ENCODE assay signal across 11 cellular contexts in genomic region chr10:119299531-119299930, GRCh38.
DNase-seq lines count a peak whose midpoint lies in the region; ATAC-seq and TF ChIP-seq lines count a peak whose summit lies in the region.
"Had no signal": no experiment of that assay in that cellular context is flagged by ENCODE, and none has a peak within 500 bp of the region (broad histone marks: within the 10 kb centered on the region; RNA-seq: fewer than 3 reads in every experiment).

No MANE protein-coding gene starts in this region.

- ATAC-seq in activated CD4-positive, alpha-beta T cell treated with anti-CD3 and anti-CD28 coated beads for 36 hours = peak; percentile 25
- no peak for ATAC-seq in stimulated activated naive CD8-positive, alpha-beta T cell treated with anti-CD3 and anti-CD28 coated beads, Interleukin-15, amount 100 ng/mL, for 72 hours
- no peak for ATAC-seq in HG03280 (IDR thresholded peaks at IDR 0.05; ENCODE audit: unreplicated experiment)
- ATAC-seq: activated naive CD4-positive, alpha-beta T cell treated with anti-CD3 and anti-CD28 coated beads, Interleukin-2, amount 50 U/mL, for 72 hours had no signal

- no peak for TF ChIP-seq POLR2A in sigmoid colon (IDR thresholded peaks at IDR 0.05)

- H2AFZ ChIP-seq in MM.1S (ENCODE audit: low read length) = no peak overlapping the region

- H3K9me2 ChIP-seq in MM.1S (replicated peaks; ENCODE audit: insufficient read depth, low read length) = no peaks in the 10 kb centered on the region

- H3K36me3 ChIP-seq in MM.1S (replicated peaks; ENCODE audit: insufficient read depth, low read length) (no peaks in the 10 kb centered on the region), sigmoid colon (no peaks in the 10 kb centered on the region)

- peak; percentile 25 for TF ChIP-seq CTCF in MM.1S (IDR thresholded peaks at IDR 0.05; ENCODE audit: low read length)
- peak; percentile 10 for TF ChIP-seq CTCF in choroid plexus epithelial cell (conservative IDR thresholded peaks at IDR 0.05; ENCODE audit: low read depth, low read length)
- no peak for TF ChIP-seq CTCF in sigmoid colon (IDR thresholded peaks at IDR 0.05)

- no peaks in the 10 kb centered on the region for H3K79me2 ChIP-seq in MM.1S (ENCODE audit: low read length)

- H3K9me3 ChIP-seq in MM.1S (replicated peaks; ENCODE audit: insufficient read depth, low read length) (no peaks in the 10 kb centered on the region), sigmoid colon (no peaks in the 10 kb centered on the region)

- H3K27me3 ChIP-seq in MM.1S (replicated peaks; ENCODE audit: insufficient read depth, low read length) (no peaks in the 10 kb centered on the region), sigmoid colon (no peaks in the 10 kb centered on the region)
- H3K27me3 ChIP-seq: upper lobe of left lung had no signal

- intact Hi-C loops in activated CD4-positive, alpha-beta T cell treated with anti-CD3 and anti-CD28 coated beads for 36 hours (cut with DNase I, micrococcal nuclease) = no loop called here
- intact Hi-C loops in sigmoid colon (cut with DNase I) = no loop called here

- H3K27ac ChIP-seq in MM.1S (ENCODE audit: low read length) = no peak overlapping the region
- peak overlapping the region in 3 of 4 donors; percentile 56 to 92 (median 79) for H3K27ac ChIP-seq in sigmoid colon

- peaks cover 17% of the 10 kb centered on the region for H3K36me3 Mint-ChIP-seq in activated CD4-positive, alpha-beta T cell treated with anti-CD3 and anti-CD28 coated beads for 36 hours (ENCODE audit: low read depth)

- no peaks in the 10 kb centered on the region for H3F3A ChIP-seq in MM.1S (ENCODE audit: insufficient read depth, low read length)

- peaks cover 5% of the 10 kb centered on the region for H3K9me3 Mint-ChIP-seq in activated CD4-positive, alpha-beta T cell treated with anti-CD3 and anti-CD28 coated beads for 36 hours (ENCODE audit: low read depth)
- H3K9me3 Mint-ChIP-seq in stimulated activated naive CD8-positive, alpha-beta T cell treated with anti-CD3 and anti-CD28 coated beads, Interleukin-15, amount 100 ng/mL, for 72 hours = peaks cover 10 to 23% of the 10 kb centered on the region in 2 donors

- CTCF ChIA-PET in activated CD4-positive, alpha-beta T cell treated with anti-CD3 and anti-CD28 coated beads for 36 hours (lab: Charles Lee) = interaction anchor here (0.6 kb wide), 1 partner anchor 12 kb away, joined by 3 read pairs; no protein-coding TSS in a partner anchor

- H4K20me1 ChIP-seq in MM.1S (ENCODE audit: insufficient read depth, low read length) = no peaks in the 10 kb centered on the region

- POLR2A ChIA-PET in activated CD4-positive, alpha-beta T cell treated with anti-CD3 and anti-CD28 coated beads for 36 hours (lab: Charles Lee) = no interaction called here

- H3K4me1 Mint-ChIP-seq in activated CD4-positive, alpha-beta T cell treated with anti-CD3 and anti-CD28 coated beads for 36 hours = peaks cover 59% of the 10 kb centered on the region
- peaks cover 61% of the 10 kb centered on the region for H3K4me1 Mint-ChIP-seq in stimulated activated naive CD8-positive, alpha-beta T cell treated with anti-CD3 and anti-CD28 coated beads, Interleukin-15, amount 100 ng/mL, for 72 hours

- no peak for TF ChIP-seq EP300 in sigmoid colon (IDR thresholded peaks at IDR 0.05)

- no peak for DNase-seq in activated CD4-positive, alpha-beta T cell treated with anti-CD3 and anti-CD28 coated beads for 36 hours
- no peak for DNase-seq in activated CD4-positive, alpha-beta T cell treated with anti-CD3 and anti-CD28 coated beads, Interleukin-2, amount 50 U/mL, for 4 hours
- DNase-seq in MM.1S = peak; percentile 45
- peak; percentile 40 for DNase-seq in choroid plexus epithelial cell (ENCODE audit: low read depth)
- DNase-seq in sigmoid colon = no peak
- no peak for DNase-seq in stimulated activated naive CD8-positive, alpha-beta T cell treated with anti-CD3 and anti-CD28 coated beads, Interleukin-15, amount 100 ng/mL, for 72 hours
- DNase-seq in stimulated activated CD4-positive, alpha-beta T cell treated with anti-CD3 and anti-CD28 coated beads, Interleukin-2, amount 100 ng/mL, for 24 hours = no peak
- DNase-seq: stimulated activated CD4-positive, alpha-beta T cell treated with anti-CD3 and anti-CD28 coated beads, Interleukin-4, amount 100 ng/mL, for 4 hours; upper lobe of left lung had no signal

- H3K4me3 Mint-ChIP-seq in activated CD4-positive, alpha-beta T cell treated with anti-CD3 and anti-CD28 coated beads for 36 hours = no peak overlapping the region
- H3K4me3 Mint-ChIP-seq in stimulated activated naive CD8-positive, alpha-beta T cell treated with anti-CD3 and anti-CD28 coated beads, Interleukin-15, amount 100 ng/mL, for 72 hours = no peak overlapping the region

- H3K4me1 ChIP-seq in MM.1S (ENCODE audit: low read length) (peaks cover 6% of the 10 kb centered on the region), sigmoid colon (peaks cover 0 to 73% (median 60%) of the 10 kb centered on the region in 4 donors)

- no peak overlapping the region for H3K9ac ChIP-seq in MM.1S (ENCODE audit: low read length)

- H3K4me2 ChIP-seq in MM.1S (ENCODE audit: low read depth, low read length) = no peak overlapping the region

- WGBS in sigmoid colon, 2 donors = 69 to 72% methylated on average over 3 of the region's 3 CpGs

- H3K27me3 Mint-ChIP-seq in activated CD4-positive, alpha-beta T cell treated with anti-CD3 and anti-CD28 coated beads for 36 hours = no peaks in the 10 kb centered on the region
- no peaks in the 10 kb centered on the region for H3K27me3 Mint-ChIP-seq in stimulated activated naive CD8-positive, alpha-beta T cell treated with anti-CD3 and anti-CD28 coated beads, Interleukin-15, amount 100 ng/mL, for 72 hours

- H3K4me3 ChIP-seq in MM.1S (ENCODE audit: low read length) (no peak overlapping the region), choroid plexus epithelial cell (ENCODE audit: low read depth, low read length) (no peak overlapping the region), sigmoid colon (no peak overlapping the region)
- H3K4me3 ChIP-seq: upper lobe of left lung had no signal

- H3K27ac Mint-ChIP-seq in activated CD4-positive, alpha-beta T cell treated with anti-CD3 and anti-CD28 coated beads for 36 hours = peak overlapping the region; percentile 68
- no peak overlapping the region for H3K27ac Mint-ChIP-seq in stimulated activated naive CD8-positive, alpha-beta T cell treated with anti-CD3 and anti-CD28 coated beads, Interleukin-15, amount 100 ng/mL, for 72 hours

Comparison
In these comparisons a context has a peak if more than half of its experiments do, and no peak if none do; other contexts are left out.
1. DNase-seq: peak in MM.1S (single experiment) and choroid plexus epithelial cell (single experiment); none in activated CD4-positive, alpha-beta T cell treated with anti-CD3 and anti-CD28 coated beads for 36 hours (single experiment), activated CD4-positive, alpha-beta T cell treated with anti-CD3 and anti-CD28 coated beads, Interleukin-2, amount 50 U/mL, for 4 hours (0 of 2), sigmoid colon (single experiment), stimulated activated naive CD8-positive, alpha-beta T cell treated with anti-CD3 and anti-CD28 coated beads, Interleukin-15, amount 100 ng/mL, for 72 hours (0 of 2) and stimulated activated CD4-positive, alpha-beta T cell treated with anti-CD3 and anti-CD28 coated beads, Interleukin-2, amount 100 ng/mL, for 24 hours (0 of 2).
2. CTCF ChIP-seq: peak in MM.1S (single experiment) and choroid plexus epithelial cell (single experiment); none in sigmoid colon (0 of 4).